Comparison of ENCODE assay signal across 8 cellular contexts in the genomic region with DNA sequence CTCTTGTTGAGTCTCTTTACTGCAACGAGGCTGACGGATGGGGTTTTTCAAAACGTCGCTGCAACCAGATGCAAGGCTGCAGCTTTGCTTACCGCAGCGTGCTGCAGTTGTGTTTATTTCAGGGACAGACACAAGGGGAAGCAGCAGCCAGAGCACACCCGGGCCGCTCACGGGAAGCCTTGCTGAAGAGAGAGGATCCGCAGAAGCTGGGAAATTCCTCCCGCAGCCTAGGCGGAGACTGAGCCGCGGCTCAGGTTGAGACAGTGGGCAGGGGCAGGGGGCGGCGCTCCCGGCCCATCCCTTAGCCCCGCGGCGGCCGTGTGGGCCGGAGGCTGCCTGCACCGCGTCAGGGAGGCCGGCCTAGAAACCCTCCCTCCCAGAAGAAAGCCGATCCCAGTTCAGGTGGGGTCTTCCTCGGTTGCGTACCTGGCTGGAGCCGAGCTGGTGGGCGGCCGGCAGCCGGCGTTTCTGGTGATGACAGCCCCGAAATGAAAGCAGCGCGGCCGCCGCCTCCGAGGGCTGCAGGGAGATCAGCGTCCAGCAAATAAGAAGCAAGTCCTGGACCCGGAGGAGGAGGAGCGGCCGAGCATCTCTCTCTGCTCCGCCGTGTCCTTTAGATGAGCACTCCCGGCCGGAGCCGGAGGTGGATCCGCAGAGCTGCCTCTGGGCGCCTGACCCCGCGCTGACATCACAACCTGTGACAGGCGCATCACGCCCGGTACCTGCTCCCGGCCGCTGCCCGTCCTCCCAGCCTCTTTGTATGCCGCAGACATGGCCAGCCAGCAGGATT. TPM values are rescaled to one million over a fixed set of nuclear protein-coding genes. Genes with fewer than 3 reads are reported as not detected.
DNase-seq lines count a peak whose midpoint lies in the region; ATAC-seq and TF ChIP-seq lines count a peak whose summit lies in the region.

TSS of gene FRY (plus strand) at position 750 of the 790 bp plus-strand sequence. CDS start at position 772, 22 bp downstream.

- ATAC-seq in GM18867 (IDR thresholded peaks at IDR 0.05; ENCODE audit: unreplicated experiment) (peak; percentile 85), HG03095 (IDR thresholded peaks at IDR 0.05; ENCODE audit: unreplicated experiment) (peak; percentile 82)
- ATAC-seq in activated CD8-positive, alpha-beta T cell treated with anti-CD3 and anti-CD28 coated beads for 36 hours = peak; percentile 79

- intact Hi-C loops in activated CD8-positive, alpha-beta T cell treated with anti-CD3 and anti-CD28 coated beads for 36 hours (cut with micrococcal nuclease) = no loop called here

- no peaks in the 10 kb centered on the region for H3K27me3 ChIP-seq in AG04450 (ENCODE audit: control insufficient read depth, insufficient read depth, low read length)

- H3K9me3 Mint-ChIP-seq in activated CD8-positive, alpha-beta T cell treated with anti-CD3 and anti-CD28 coated beads for 36 hours = no peaks in the 10 kb centered on the region

- peak within 1 kb of the TSS; percentile 77 for H3K4me3 ChIP-seq in AG04450 (ENCODE audit: low read depth, low read length)

- H3K27ac ChIP-seq in AG04450 (ENCODE audit: low read depth, low read length) = peak within 1 kb of the TSS; percentile 62

- H3K4me3 Mint-ChIP-seq in activated CD8-positive, alpha-beta T cell treated with anti-CD3 and anti-CD28 coated beads for 36 hours = peak within 1 kb of the TSS; percentile 82

- H3K36me3 Mint-ChIP-seq in activated CD8-positive, alpha-beta T cell treated with anti-CD3 and anti-CD28 coated beads for 36 hours (ENCODE audit: low read depth) = peaks cover 2% of the 10 kb centered on the region

- POLR2A ChIA-PET in AG04450 (lab: Yijun Ruan, JAX) = interaction anchor here (0.7 to 1.1 kb wide), 4 partner anchors 8 to 181 kb away, joined by 3 to 11 read pairs (median 4); no protein-coding TSS in a partner anchor
- POLR2A ChIA-PET in activated CD8-positive, alpha-beta T cell treated with anti-CD3 and anti-CD28 coated beads for 36 hours (lab: Charles Lee) = no interaction called here

- H3K9me3 ChIP-seq in AG04450 (ENCODE audit: control insufficient read depth, insufficient read depth, low read length) = no peaks in the 10 kb centered on the region; the same call in 1 of the 2 replicates

- TF ChIP-seq CTCF in AG04450 (IDR thresholded peaks at IDR 0.05; ENCODE audit: low read depth, low read length) = peak; percentile 20; the same call in 1 of the 2 replicates
- TF ChIP-seq CTCF in activated CD8-positive, alpha-beta T cell treated with anti-CD3 and anti-CD28 coated beads for 36 hours (IDR thresholded peaks at IDR 0.05) = no peak

- H3K27ac Mint-ChIP-seq in activated CD8-positive, alpha-beta T cell treated with anti-CD3 and anti-CD28 coated beads for 36 hours = peak within 1 kb of the TSS; percentile 49

- CTCF ChIA-PET in AG04450 (lab: Charles Lee) = interaction anchor here (0.7 to 4.1 kb wide), 3 partner anchors 57 to 134 kb away, joined by 3 to 23 read pairs (median 4); no protein-coding TSS in a partner anchor
- CTCF ChIA-PET in activated CD8-positive, alpha-beta T cell treated with anti-CD3 and anti-CD28 coated beads for 36 hours (lab: Charles Lee) = interaction anchor here (1.0 to 1.1 kb wide), 2 partner anchors 20 to 121 kb away, joined by 3 to 4 read pairs; no protein-coding TSS in a partner anchor

- peaks cover 23% of the 10 kb centered on the region for H3K27me3 Mint-ChIP-seq in activated CD8-positive, alpha-beta T cell treated with anti-CD3 and anti-CD28 coated beads for 36 hours

- no peak for DNase-seq in AG04450 (ENCODE audit: low read depth, low spot score)
- DNase-seq in NCI-H524 (lab: John Stamatoyannopoulos, UW) = peak; percentile 71 to 74
- peak; percentile 54 for DNase-seq in activated CD8-positive, alpha-beta T cell treated with anti-CD3 and anti-CD28 coated beads for 36 hours
- DNase-seq in effector CD8-positive, alpha-beta T cell (lab: John Stamatoyannopoulos, UW) = peak; percentile 7
- DNase-seq in lung microvascular endothelial cell (ENCODE audit: low read depth in 2 of 2) = peak; percentile 40 to 56
- peak in 2 of 3 donors; percentile 7 to 20 for DNase-seq in stimulated activated CD4-positive, alpha-beta T cell treated with anti-CD3 and anti-CD28 coated beads, TNF-alpha, amount 100 ng/mL, for 48 hours (ENCODE audit: low read depth in 3 of 3)

- peaks cover 10% of the 10 kb centered on the region for H3K4me1 Mint-ChIP-seq in activated CD8-positive, alpha-beta T cell treated with anti-CD3 and anti-CD28 coated beads for 36 hours (ENCODE audit: low read depth)

RNA-seq across cellular contexts. Expression of gene FRY, which starts in this region (rescaled TPM):
- 24.6 and 37.8 TPM in 2 replicates for polyA plus RNA-seq in AG04450 (2011; rRNA removed)
- polyA minus RNA-seq in AG04450 (2011; rRNA and poly(A)+ RNA removed) = 111 and 122 TPM in 2 replicates
- under 1 TPM; 0.58 to 0.68 TPM for total RNA-seq in activated CD8-positive, alpha-beta T cell treated with anti-CD3 and anti-CD28 coated beads for 36 hours
- total RNA-seq in lung microvascular endothelial cell = 90.0 and 156 TPM in 2 replicates

Comparison
In these comparisons a context has a peak if more than half of its experiments do, and no peak if none do; other contexts are left out.
1. RNA of gene FRY (total RNA-seq): 90.0 to 156 TPM in lung microvascular endothelial cell; 0.58 to 0.68 TPM in activated CD8-positive, alpha-beta T cell treated with anti-CD3 and anti-CD28 coated beads for 36 hours; every median in the first group is over 10 times any median in the second.
2. Peak in DNase-seq and ATAC-seq in activated CD8-positive, alpha-beta T cell treated with anti-CD3 and anti-CD28 coated beads for 36 hours; RNA of the gene not detected or under 1 TPM.
3. Peak in every context shown above with its lines, with median percentiles within 50 percentile points of each other: ATAC-seq.